ENCODE assay signal across 15 cellular contexts in genomic region chr14:58809520-58809919, GRCh38.
DNase-seq lines count a peak whose midpoint lies in the region; ATAC-seq and TF ChIP-seq lines count a peak whose summit lies in the region.
"Had no signal": no experiment of that assay in that cellular context is flagged by ENCODE, and none has a peak within 500 bp of the region (broad histone marks: within the 10 kb centered on the region; RNA-seq: fewer than 3 reads in every experiment).

No MANE protein-coding gene starts in this region.

- H2AK5ac ChIP-seq in H9 (ENCODE audit: insufficient read length, low read length), result no peak overlapping the region

- H3K27ac ChIP-seq in HEK293 (ENCODE audit: extremely low read depth, low read depth, low read length), result no peak overlapping the region
- peak overlapping the region; percentile 47 for H3K27ac ChIP-seq in caudate nucleus (ENCODE audit: low read depth, low read length)
- H3K27ac ChIP-seq in H9 (ENCODE audit: insufficient read length, low read depth, low read length), result no peak overlapping the region
- H3K27ac ChIP-seq in coronary artery, result no peak overlapping the region
- H3K27ac ChIP-seq: BLaER1 treated with 17β-estradiol and CSF1 and Interleukin-3, amounts not matched to agents 10 nM and 100 nM had no signal

- H3K4me3 Mint-ChIP-seq in nephron, result no peak overlapping the region
- no peak overlapping the region for H3K4me3 Mint-ChIP-seq in H9
- H3K4me3 Mint-ChIP-seq: B cell; CD8-positive, alpha-beta T cell; GM23338; IgD-negative memory B cell had no signal

- H3K4me1 ChIP-seq in HEK293 (ENCODE audit: control insufficient read depth, insufficient read depth, low read length) (peaks cover 51% of the 10 kb centered on the region), H9 (ENCODE audit: insufficient read depth, low read length) (no peaks in the 10 kb centered on the region)
- H3K4me1 ChIP-seq: BLaER1 treated with 17β-estradiol and CSF1 and Interleukin-3, amounts not matched to agents 10 nM and 100 nM had no signal

- H4K20me1 ChIP-seq in H9 (ENCODE audit: control insufficient read depth, insufficient read depth, insufficient read length), result no peaks in the 10 kb centered on the region
- H4K20me1 ChIP-seq: BLaER1 treated with 17β-estradiol and CSF1 and Interleukin-3, amounts not matched to agents 10 nM and 100 nM had no signal

- no peaks in the 10 kb centered on the region for H3K79me2 ChIP-seq in H9 (ENCODE audit: insufficient read depth, low read length)

- WGBS in H9 (ENCODE audit: extremely low coverage, insufficient read length, low lambda C conversion rate), result no CpG with 5 or more reads among the region's 1 CpG

- no peaks in the 10 kb centered on the region for H3K27me3 Mint-ChIP-seq in nephron (ENCODE audit: low read depth)
- no peaks in the 10 kb centered on the region for H3K27me3 Mint-ChIP-seq in H9 (ENCODE audit: low read depth)
- H3K27me3 Mint-ChIP-seq: B cell had no signal

- H2AFZ ChIP-seq in H9 (ENCODE audit: low read length), result no peak overlapping the region

- no peak overlapping the region for H4K8ac ChIP-seq in H9 (replicated peaks; ENCODE audit: insufficient read length, low read depth, low read length)

- H3K36me3 Mint-ChIP-seq in nephron (ENCODE audit: low read depth) (no peaks in the 10 kb centered on the region), H9 (ENCODE audit: insufficient read depth in 1 of 3, low read depth in 3 of 3) (no peaks in the 10 kb centered on the region)
- H3K36me3 Mint-ChIP-seq: CD8-positive, alpha-beta T cell; IgD-negative memory B cell had no signal

- no peak overlapping the region for H3K18ac ChIP-seq in H9 (ENCODE audit: insufficient read length, low read depth, low read length)

- H3K23ac ChIP-seq in H9 (ENCODE audit: insufficient read length, low read depth, low read length), result no peak overlapping the region

- H3K79me1 ChIP-seq in H9 (ENCODE audit: insufficient read depth, low read depth, low read length, poor library complexity, severe bottlenecking), result no peaks in the 10 kb centered on the region

- CTCF ChIA-PET in HEK293 (lab: Yijun Ruan, JAX), result interaction anchor here (0.8 kb wide), 1 partner anchor 246 kb away, joined by 3 read pairs; no protein-coding TSS in a partner anchor

- H3K36me3 ChIP-seq in HEK293 (ENCODE audit: control insufficient read depth in 2 of 2, insufficient read depth in 1 of 2, low read length in 2 of 2), result no peaks in the 10 kb centered on the region
- H3K36me3 ChIP-seq in H7 (replicated peaks; ENCODE audit: control insufficient read depth, insufficient read depth, low read length), result no peaks in the 10 kb centered on the region
- H3K36me3 ChIP-seq: BLaER1 treated with 17β-estradiol and CSF1 and Interleukin-3, amounts not matched to agents 10 nM and 100 nM had no signal

- H3K9ac ChIP-seq in H9 (ENCODE audit: extremely low read depth, insufficient read length, low read length), result no peak overlapping the region
- H3K9ac ChIP-seq: BLaER1 treated with 17β-estradiol and CSF1 and Interleukin-3, amounts not matched to agents 10 nM and 100 nM had no signal

- no peak overlapping the region for H2BK12ac ChIP-seq in H9 (ENCODE audit: insufficient read length, low read depth, low read length)

- no peak overlapping the region for H4K5ac ChIP-seq in H9 (ENCODE audit: insufficient read length, low read depth, low read length)

- H2BK120ac ChIP-seq in H9 (ENCODE audit: low read depth, low read length, poor library complexity, severe bottlenecking), result no peak overlapping the region

- H3K4me2 ChIP-seq in H9 (ENCODE audit: insufficient read depth, insufficient read length, low read length), result no peak overlapping the region
- H3K4me2 ChIP-seq: BLaER1 treated with 17β-estradiol and CSF1 and Interleukin-3, amounts not matched to agents 10 nM and 100 nM; GM23338 had no signal

- H3T11ph ChIP-seq in H9 (ENCODE audit: low read length), result no peak overlapping the region

- DNase-seq in caudate nucleus (lab: John Stamatoyannopoulos, UW) (no peak), H9 (no peak), coronary artery (ENCODE audit: low spot score) (no peak), H7 (no peak)
- DNase-seq: CD8-positive, alpha-beta T cell; GF-D8; KBM-7 had no signal

- no peak overlapping the region for H3K14ac ChIP-seq in H9 (ENCODE audit: insufficient read depth, low read length)

- H3K4me3 ChIP-seq in HEK293 (ENCODE audit: low read depth, low read length) (no peak overlapping the region), coronary artery (no peak overlapping the region), H7 (ENCODE audit: insufficient read depth, low read depth, low read length) (no peak overlapping the region)
- H3K4me3 ChIP-seq: BLaER1 treated with 17β-estradiol and CSF1 and Interleukin-3, amounts not matched to agents 10 nM and 100 nM; GM23338 had no signal

- peak overlapping the region in 2 of 3 experiments; percentile 18 to 71 for H3K27ac Mint-ChIP-seq in nephron
- no peak overlapping the region for H3K27ac Mint-ChIP-seq in H9
- H3K27ac Mint-ChIP-seq: B cell; CD8-positive, alpha-beta T cell; GM23338; IgD-negative memory B cell had no signal

- no peak for TF ChIP-seq CTCF in HEK293 (tag by site-specific recombination; IDR thresholded peaks at IDR 0.05)
- TF ChIP-seq CTCF in nephron (IDR thresholded peaks at IDR 0.05; ENCODE audit: unreplicated experiment in 3 of 3), result no peak
- TF ChIP-seq CTCF in H9 (conservative IDR thresholded peaks at IDR 0.05), result no peak
- TF ChIP-seq CTCF in coronary artery (IDR thresholded peaks at IDR 0.05), result no peak

- H3K23me2 ChIP-seq in H9 (ENCODE audit: insufficient read length, low read depth, low read length, poor library complexity, severe bottlenecking), result no peaks in the 10 kb centered on the region

- H3K4me1 Mint-ChIP-seq in nephron, result peaks cover 54% of the 10 kb centered on the region
- H3K4me1 Mint-ChIP-seq in H9, result no peaks in the 10 kb centered on the region
- H3K4me1 Mint-ChIP-seq: B cell, GM23338, IgD-negative memory B cell had no signal

- H2BK15ac ChIP-seq in H9 (ENCODE audit: low read depth, low read length), result no peak overlapping the region

- no peak overlapping the region for H2BK5ac ChIP-seq in H9 (ENCODE audit: insufficient read length, low read length)

- H3K9me3 ChIP-seq in HEK293 (ENCODE audit: control insufficient read depth, insufficient read depth, low read depth, low read length), result no peaks in the 10 kb centered on the region
- H3K9me3 ChIP-seq in H9 (ENCODE audit: control insufficient read depth, low read depth, low read length), result no peaks in the 10 kb centered on the region
- H3K9me3 ChIP-seq: BLaER1 treated with 17β-estradiol and CSF1 and Interleukin-3, amounts not matched to agents 10 nM and 100 nM had no signal

- H3K4ac ChIP-seq in H9 (ENCODE audit: low read depth, low read length), result no peak overlapping the region

- no peak overlapping the region for H2BK20ac ChIP-seq in H9 (ENCODE audit: low read depth, low read length, poor library complexity, severe bottlenecking)

- no peak overlapping the region for H4K91ac ChIP-seq in H9 (ENCODE audit: insufficient read length, low read depth, low read length)

- no peak overlapping the region for H3K56ac ChIP-seq in H9 (ENCODE audit: insufficient read length, low read depth, low read length)

- no peak for ATAC-seq in HG03442 (IDR thresholded peaks at IDR 0.05; ENCODE audit: unreplicated experiment)
- ATAC-seq: CD8-positive, alpha-beta T cell; GM23338; HepG2 had no signal

- POLR2A ChIA-PET in HEK293 (lab: Yijun Ruan, JAX), result no interaction called here

- H3K27me3 ChIP-seq in H9 (ENCODE audit: insufficient read depth, low read length) (no peaks in the 10 kb centered on the region), H7 (ENCODE audit: control insufficient read depth, insufficient read depth, low read length) (no peaks in the 10 kb centered on the region)
- H3K27me3 ChIP-seq: BLaER1 treated with 17β-estradiol and CSF1 and Interleukin-3, amounts not matched to agents 10 nM and 100 nM had no signal

- peaks cover 4% of the 10 kb centered on the region for H3K9me3 Mint-ChIP-seq in nephron
- H3K9me3 Mint-ChIP-seq in H9, result no peaks in the 10 kb centered on the region
- H3K9me3 Mint-ChIP-seq: CD8-positive, alpha-beta T cell; GM23338 had no signal

TF ChIP-seq in HEK293, 187 proteins besides CTCF, POLR2A, EP300 and RAD21:
- TF ChIP-seq ZNF146 (tag by site-specific recombination; IDR thresholded peaks at IDR 0.05) (peak; percentile 62), PRDM1 (tag by site-specific recombination; IDR thresholded peaks at IDR 0.05) (no peak)

Comparison
In these comparisons a context has a peak if more than half of its experiments do, and no peak if none do; other contexts are left out.
1. H3K27ac Mint-ChIP-seq: peak in nephron (2 of 3); none in H9 (0 of 3).